In the genomic region with DNA sequence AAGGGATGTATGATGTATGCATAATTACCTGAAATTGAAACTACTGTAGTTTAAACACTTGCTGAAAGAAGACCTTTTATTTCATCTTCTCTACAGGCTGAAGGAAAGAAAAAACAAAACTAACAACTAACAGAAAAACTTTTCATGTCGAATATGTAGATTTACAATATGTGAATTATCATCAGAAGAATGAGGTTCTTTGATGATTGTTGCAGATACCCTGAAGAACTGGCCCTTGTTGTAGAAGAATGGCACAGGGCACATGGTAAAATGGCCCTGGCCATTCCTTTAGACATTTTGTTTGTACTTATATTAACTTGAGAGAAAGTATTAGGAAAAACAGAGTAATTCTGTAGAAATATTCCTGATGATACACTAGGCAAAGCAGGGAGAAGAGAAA, we compare ENCODE assay signal across 17 cellular contexts.
"Had no signal": no experiment of that assay in that cellular context is flagged by ENCODE, and none has a peak within 500 bp of the region (broad histone marks: within the 10 kb centered on the region; RNA-seq: fewer than 3 reads in every experiment).

No MANE protein-coding gene starts in this region.

- H3K9me3 Mint-ChIP-seq: neural crest cell; stimulated activated memory B cell treated with anti-CD40 and anti-IgM and Interleukin-4, amounts not matched to agents 10 μg/mL and 1 μg/mL and 100 μg/mL, for 72 hours; stimulated activated naive CD8-positive, alpha-beta T cell treated with anti-CD3 and anti-CD28 coated beads, Interleukin-15, Interleukin-2, amounts not matched to agents 100 ng/mL and 50 ng/mL, for 24 hours had no signal

- DNase-seq: effector CD8-positive, alpha-beta T cell; heart left ventricle; hippocampal formation; mammary epithelial cell; naive thymus-derived CD4-positive, alpha-beta T cell; right lobe of liver; stimulated activated CD4-positive, alpha-beta T cell treated with anti-CD3 and anti-CD28 coated beads, Interleukin-4, amount 100 ng/mL, for 1 hour; stimulated activated CD8-positive, alpha-beta memory T cell treated with anti-CD3 and anti-CD28 coated beads, Interleukin-4, amount 100 ng/mL, for 48 hours; tibial artery; upper lobe of left lung; uterus had no signal

- H3K27ac Mint-ChIP-seq: stimulated activated memory B cell treated with anti-CD40 and anti-IgM and Interleukin-4, amounts not matched to agents 10 μg/mL and 1 μg/mL and 100 μg/mL, for 72 hours; stimulated activated naive CD8-positive, alpha-beta T cell treated with anti-CD3 and anti-CD28 coated beads, Interleukin-15, Interleukin-2, amounts not matched to agents 100 ng/mL and 50 ng/mL, for 24 hours had no signal

- H3K4me1 Mint-ChIP-seq: stimulated activated memory B cell treated with anti-CD40 and anti-IgM and Interleukin-4, amounts not matched to agents 10 μg/mL and 1 μg/mL and 100 μg/mL, for 72 hours had no signal

- ATAC-seq: heart left ventricle; left lobe of liver; naive thymus-derived CD4-positive, alpha-beta T cell; right lobe of liver; stimulated activated memory B cell treated with anti-CD40 and anti-IgM and Interleukin-4, amounts not matched to agents 10 μg/mL and 1 μg/mL and 100 μg/mL, for 72 hours had no signal

- FAIRE-seq: frontal cortex, islet of Langerhans had no signal

- H3K4me3 Mint-ChIP-seq: neural crest cell; stimulated activated memory B cell treated with anti-CD40 and anti-IgM and Interleukin-4, amounts not matched to agents 10 μg/mL and 1 μg/mL and 100 μg/mL, for 72 hours; stimulated activated naive CD8-positive, alpha-beta T cell treated with anti-CD3 and anti-CD28 coated beads, Interleukin-15, Interleukin-2, amounts not matched to agents 100 ng/mL and 50 ng/mL, for 24 hours had no signal

- H3K36me3 Mint-ChIP-seq: stimulated activated memory B cell treated with anti-CD40 and anti-IgM and Interleukin-4, amounts not matched to agents 10 μg/mL and 1 μg/mL and 100 μg/mL, for 72 hours had no signal

- H3K27me3 Mint-ChIP-seq: naive thymus-derived CD4-positive, alpha-beta T cell had no signal
